38 cellular contexts compared by ENCODE assay signal in the genomic region with DNA sequence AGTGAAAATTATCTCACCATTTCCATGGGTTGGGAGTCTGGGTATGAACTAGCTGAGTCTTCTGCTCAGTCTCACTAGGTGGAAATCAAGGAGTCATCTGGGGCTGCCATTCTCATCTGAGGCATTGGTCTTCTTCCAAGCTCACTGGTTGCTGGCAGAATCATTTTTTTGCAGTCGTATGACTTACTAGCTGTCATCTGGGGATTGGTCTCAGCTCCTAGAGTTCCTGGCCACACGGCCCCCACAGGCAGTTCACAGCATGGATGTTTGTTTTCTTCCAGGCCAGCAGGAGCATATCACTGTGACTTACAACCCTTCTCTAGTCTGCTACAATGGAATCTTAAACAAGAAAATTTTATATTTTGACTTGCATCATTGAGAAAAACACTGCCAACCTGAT. TPM values are rescaled to one million over a fixed set of nuclear protein-coding genes. Genes with fewer than 3 reads are reported as not detected.
"Had no signal": no experiment of that assay in that cellular context is flagged by ENCODE, and none has a peak within 500 bp of the region (broad histone marks: within the 10 kb centered on the region; RNA-seq: fewer than 3 reads in every experiment).

No MANE protein-coding gene starts in this region.

- H3K4me1 ChIP-seq: foreskin keratinocyte, left lung, testis, transverse colon had no signal

- DNase-seq: activated CD4-positive, alpha-beta memory T cell treated with anti-CD3 and anti-CD28 coated beads for 36 hours; activated CD4-positive, alpha-beta T cell treated with anti-CD3 and anti-CD28 coated beads for 48 hours; activated CD8-positive, alpha-beta memory T cell treated with anti-CD3 and anti-CD28 coated beads, Interleukin-2, amount 50 U/mL, for 4 hours; activated gamma-delta T cell; activated naive CD4-positive, alpha-beta T cell treated with anti-CD3 and anti-CD28 coated beads, Interleukin-2, amount 50 U/mL, for 16 hours; activated T-cell treated with anti-CD3 and anti-CD28 coated beads, Interleukin-2, amount 50 U/mL, for 1 hour; amniotic stem cell; brain microvascular endothelial cell; cortex of kidney; foreskin keratinocyte; heart left ventricle; kidney glomerular epithelial cell; left lung; mesendoderm; mucosa of descending colon; stimulated activated CD4-positive, alpha-beta T cell treated with anti-CD3 and anti-CD28 coated beads, Interleukin-12 subunit alpha, Interleukin-12 subunit beta, amount 100 ng/mL, for 4 hours; stimulated activated CD4-positive, alpha-beta T cell treated with anti-CD3 and anti-CD28 coated beads, Interleukin-4, amount 100 ng/mL, for 1 hour; stimulated activated naive CD8-positive, alpha-beta T cell treated with anti-CD3 and anti-CD28 coated beads, Interleukin-15, Interleukin-2, amounts not matched to agents 100 U/mL and 50 U/mL, for 24 hours; T-helper 9 cell; testis; transverse colon; WERI-Rb-1 had no signal

- H3K4me3 Mint-ChIP-seq: activated CD4-positive, alpha-beta memory T cell treated with anti-CD3 and anti-CD28 coated beads for 36 hours; activated T-helper 1 cell treated with anti-CD3 and anti-CD28 coated beads, Interleukin-12 subunit alpha, Interleukin-12 subunit beta, Interleukin-2, Interleukin-4 antibody, amounts not matched to agents 30 ng/mL and 10 ng/mL and 1 ng/mL, durations not matched to agents 14 hours and 24 hours and 36 hours; natural killer cell treated with Interleukin-12 subunit alpha and Interleukin-12 subunit beta and Interleukin-15 and Interleukin-18, amount 100 ng/mL, for 72 hours had no signal

- H3K36me3 ChIP-seq: brain microvascular endothelial cell, heart left ventricle, left lung, transverse colon, WERI-Rb-1 had no signal

- H3K27ac Mint-ChIP-seq: activated CD4-positive, alpha-beta memory T cell treated with anti-CD3 and anti-CD28 coated beads for 36 hours; activated T-helper 1 cell treated with anti-CD3 and anti-CD28 coated beads, Interleukin-12 subunit alpha, Interleukin-12 subunit beta, Interleukin-2, Interleukin-4 antibody, amounts not matched to agents 30 ng/mL and 10 ng/mL and 1 ng/mL, durations not matched to agents 14 hours and 24 hours and 36 hours; natural killer cell treated with Interleukin-12 subunit alpha and Interleukin-12 subunit beta and Interleukin-15 and Interleukin-18, amount 100 ng/mL, for 72 hours; progenitor cell of endocrine pancreas had no signal

- ATAC-seq: activated CD4-positive, CD25-positive, alpha-beta regulatory T cell treated with anti-CD3 and anti-CD28 coated beads, Interleukin-2, amount 50 U/mL, for 24 hours; foreskin keratinocyte; heart left ventricle; left lung; mucosa of descending colon; natural killer cell treated with Interleukin-12 subunit alpha and Interleukin-12 subunit beta and Interleukin-15 and Interleukin-18, amount 100 ng/mL, for 72 hours; sciatic nerve; stimulated activated naive CD8-positive, alpha-beta T cell treated with anti-CD3 and anti-CD28 coated beads, Interleukin-15, Interleukin-2, amounts not matched to agents 100 U/mL and 50 U/mL, for 24 hours had no signal

- H3K27ac ChIP-seq: brain microvascular endothelial cell, foreskin keratinocyte, heart left ventricle, left lung, skin epidermis, testis, transverse colon, WERI-Rb-1 had no signal

- H3K4me3 ChIP-seq: heart left ventricle, left lung, lung, mucosa of descending colon, skin epidermis, testis, transverse colon had no signal

- H3K36me3 Mint-ChIP-seq: activated CD4-positive, alpha-beta memory T cell treated with anti-CD3 and anti-CD28 coated beads for 36 hours; natural killer cell treated with Interleukin-12 subunit alpha and Interleukin-12 subunit beta and Interleukin-15 and Interleukin-18, amount 100 ng/mL, for 72 hours had no signal

- H3K9me3 ChIP-seq: left lung, mucosa of descending colon, testis, transverse colon had no signal

- H3K9me3 Mint-ChIP-seq: activated CD4-positive, alpha-beta memory T cell treated with anti-CD3 and anti-CD28 coated beads for 36 hours had no signal

RNA-seq across cellular contexts. Expression of a gene that starts 18.6 kb away (rescaled TPM):
- total RNA-seq: activated CD4-positive, alpha-beta memory T cell treated with anti-CD3 and anti-CD28 coated beads for 36 hours; activated CD8-positive, alpha-beta memory T cell treated with anti-CD3 and anti-CD28 coated beads for 36 hours; activated T-helper 1 cell treated with anti-CD3 and anti-CD28 coated beads, Interleukin-12 subunit alpha, Interleukin-12 subunit beta, Interleukin-2, Interleukin-4 antibody, amounts not matched to agents 30 ng/mL and 10 ng/mL and 1 ng/mL, durations not matched to agents 14 hours and 24 hours and 36 hours; astrocyte; cardiac septum; cerebellum; endothelial cell of umbilical vein; fibroblast of lung; foreskin keratinocyte; heart left ventricle; left lung; lung; mucosa of descending colon; myocyte; natural killer cell treated with Interleukin-12 subunit alpha and Interleukin-12 subunit beta and Interleukin-15 and Interleukin-18, amount 100 ng/mL, for 72 hours; osteoblast; progenitor cell of endocrine pancreas; renal cortical epithelial cell; sciatic nerve; testis; transverse colon had no signal
